ENCODE assay signal across 11 cellular contexts in genomic region chr17:63828936-63829335, GRCh38. TPM values are rescaled to one million over a fixed set of nuclear protein-coding genes. Genes with fewer than 3 reads are reported as not detected.
DNase-seq lines count a peak whose midpoint lies in the region; ATAC-seq and TF ChIP-seq lines count a peak whose summit lies in the region.
"Had no signal": no experiment of that assay in that cellular context is flagged by ENCODE, and none has a peak within 500 bp of the region (broad histone marks: within the 10 kb centered on the region; RNA-seq: fewer than 3 reads in every experiment).

No MANE protein-coding gene starts in this region.

- no peak for ATAC-seq in SK-N-SH treated with all-trans-retinoic acid at 6 μM for 48 hours
- ATAC-seq in psoas muscle = no peak
- no peak for ATAC-seq in HG02870 (IDR thresholded peaks at IDR 0.05; ENCODE audit: unreplicated experiment)

- H3K9ac ChIP-seq in SK-N-SH (no peak overlapping the region), MM.1S (ENCODE audit: low read length) (no peak overlapping the region)

- H3K4me2 ChIP-seq in SK-N-SH (peak overlapping the region; percentile 93), MM.1S (ENCODE audit: low read depth, low read length) (peak overlapping the region; percentile 77)

- H3F3A ChIP-seq in SK-N-SH (replicated peaks; ENCODE audit: insufficient read depth) (peaks cover 21% of the 10 kb centered on the region), MM.1S (ENCODE audit: insufficient read depth, low read length) (no peaks in the 10 kb centered on the region)

- no peak for TF ChIP-seq EP300 in SK-N-SH (IDR thresholded peaks at IDR 0.05; ENCODE audit: borderline replicate concordance in 1 of 2, low read depth in 1 of 2, low read length in 1 of 2)

- CTCF ChIA-PET in SK-N-SH (lab: Yijun Ruan, JAX) = interaction anchor here (1.0 to 7.4 kb wide), 8 partner anchors 11 to 403 kb away, joined by 3 to 96 read pairs (median 4); partner anchors contain the start of gene SMARCD2

- intact Hi-C loops in psoas muscle (cut with DNase I) = loop anchor here in 1 of 2 donors (5.0 kb wide), 1 partner anchor 678 kb away; the partner anchor contains the start of genes CEP95 and DDX5

- H3K4me3 ChIP-seq in SK-N-SH (ENCODE audit: low read depth in 2 of 2, low read length in 1 of 2) (peak overlapping the region; percentile 94 to 100; a peak in 3 of 4 replicates), MM.1S (ENCODE audit: low read length) (peak overlapping the region; percentile 88; the same call in 1 of the 2 replicates), coronary artery (peak overlapping the region; percentile 83), psoas muscle (peak overlapping the region; percentile 93)

- DNase-seq in SK-N-SH = no peak
- no peak for DNase-seq in MM.1S
- no peak for DNase-seq in coronary artery (ENCODE audit: low spot score)
- DNase-seq in psoas muscle = no peak
- no peak for DNase-seq in DMS79 treated with DMSO at 0.1 percent for 48 hours (lab: John Stamatoyannopoulos, UW)
- no peak for DNase-seq in ecto neural progenitor cell (ENCODE audit: low spot score)
- DNase-seq: 8988T, SW 1271 had no signal

- WGBS in SK-N-SH (ENCODE audit: low lambda C conversion rate) = 86% methylated on average over 3 of the region's 3 CpGs
- WGBS in psoas muscle, 3 donors = 82 to 91% (median 88%) methylated on average over 3 of the region's 3 CpGs

- H3K27ac ChIP-seq in SK-N-SH (ENCODE audit: low read depth in 2 of 2, low read length in 1 of 2) (peak overlapping the region in 1 of 2 experiments; percentile 99; a peak in 2 of 4 replicates), MM.1S (ENCODE audit: low read length) (no peak overlapping the region), coronary artery (no peak overlapping the region), psoas muscle (peak overlapping the region; percentile 19)

- no peak for TF ChIP-seq CTCF in SK-N-SH (IDR thresholded peaks at IDR 0.05)
- no peak for TF ChIP-seq CTCF in MM.1S (IDR thresholded peaks at IDR 0.05; ENCODE audit: low read length)
- TF ChIP-seq CTCF in coronary artery (IDR thresholded peaks at IDR 0.05) = no peak
- no peak for TF ChIP-seq CTCF in psoas muscle (IDR thresholded peaks at IDR 0.05)

- H3K79me2 ChIP-seq in SK-N-SH (ENCODE audit: insufficient read depth) (peaks cover 60% of the 10 kb centered on the region), MM.1S (ENCODE audit: low read length) (peaks cover 73% of the 10 kb centered on the region)

- H3K9me3 ChIP-seq in SK-N-SH = no peaks in the 10 kb centered on the region
- no peaks in the 10 kb centered on the region for H3K9me3 ChIP-seq in MM.1S (replicated peaks; ENCODE audit: insufficient read depth, low read length)
- no peaks in the 10 kb centered on the region for H3K9me3 ChIP-seq in psoas muscle

- H4K20me1 ChIP-seq in SK-N-SH (ENCODE audit: insufficient read depth) = 0 out of 2 replicates have a peak, but pooled peaks cover 8% of the 10 kb centered on the region
- no peaks in the 10 kb centered on the region for H4K20me1 ChIP-seq in MM.1S (ENCODE audit: insufficient read depth, low read length)

- POLR2A ChIA-PET in SK-N-SH (lab: Yijun Ruan, JAX) = interaction anchor here (1.6 to 9.1 kb wide), 2 partner anchors 12 to 397 kb away, joined by 3 to 108 read pairs; partner anchors contain the start of gene SMARCD2

- H3K9me2 ChIP-seq in SK-N-SH (no peaks in the 10 kb centered on the region), MM.1S (replicated peaks; ENCODE audit: insufficient read depth, low read length) (no peaks in the 10 kb centered on the region)

- H3K36me3 ChIP-seq in SK-N-SH (replicated peaks in 1 of 2; ENCODE audit: control insufficient read depth in 1 of 2, insufficient read depth in 2 of 2, low read length in 1 of 2) (peaks cover 70 to 79% of the 10 kb centered on the region in 2 experiments), MM.1S (replicated peaks; ENCODE audit: insufficient read depth, low read length) (peaks cover 7% of the 10 kb centered on the region; the same call in 1 of the 2 replicates), psoas muscle (ENCODE audit: insufficient read depth in 1 of 2, low read depth in 1 of 2) (peaks cover 33 to 79% of the 10 kb centered on the region in 2 donors)

- H3K27me3 ChIP-seq in SK-N-SH (ENCODE audit: insufficient read depth) (no peaks in the 10 kb centered on the region), MM.1S (replicated peaks; ENCODE audit: insufficient read depth, low read length) (no peaks in the 10 kb centered on the region), psoas muscle (ENCODE audit: insufficient read depth in 3 of 3, low read length in 2 of 3) (no peaks in the 10 kb centered on the region)

- H2AFZ ChIP-seq in SK-N-SH (ENCODE audit: low read depth) (no peak overlapping the region), MM.1S (ENCODE audit: low read length) (no peak overlapping the region)

- H3K4me1 ChIP-seq in SK-N-SH (ENCODE audit: control insufficient read depth in 1 of 2, insufficient read depth in 2 of 2, low read depth in 1 of 2, low read length in 1 of 2) (peaks cover 9 to 37% of the 10 kb centered on the region in 2 experiments; a peak in 2 of 4 replicates), MM.1S (ENCODE audit: low read length) (peaks cover 18% of the 10 kb centered on the region), psoas muscle (peaks cover 26% of the 10 kb centered on the region)

- TF ChIP-seq RAD21 in SK-N-SH (IDR thresholded peaks at IDR 0.05; ENCODE audit: low read length) = no peak

TF ChIP-seq in SK-N-SH, 30 proteins besides CTCF, POLR2A, EP300 and RAD21 (continues in another document):
- no peak for TF ChIP-seq FOXM1 (IDR thresholded peaks at IDR 0.05; ENCODE audit: low read depth)
- TF ChIP-seq CHD2 (IDR thresholded peaks at IDR 0.05; ENCODE audit: low read length, partially characterized antibody) = no peak
- no peak for TF ChIP-seq YY1 (IDR thresholded peaks at IDR 0.05; ENCODE audit: low read depth)

TF ChIP-seq in SK-N-SH treated with all-trans-retinoic acid at 6 μM for 48 hours, 23 proteins besides CTCF, POLR2A, EP300 and RAD21 (continues in another document):
- no peak for TF ChIP-seq ZNF565 (CRISPR knock-in tag; conservative IDR thresholded peaks at IDR 0.05; ENCODE audit: low read depth)
- no peak for TF ChIP-seq ARNTL (CRISPR knock-in tag; IDR thresholded peaks at IDR 0.05; ENCODE audit: borderline replicate concordance, low read depth)
- no peak for TF ChIP-seq ZNF70 (CRISPR knock-in tag; IDR thresholded peaks at IDR 0.05)
- TF ChIP-seq, protein P1, sequence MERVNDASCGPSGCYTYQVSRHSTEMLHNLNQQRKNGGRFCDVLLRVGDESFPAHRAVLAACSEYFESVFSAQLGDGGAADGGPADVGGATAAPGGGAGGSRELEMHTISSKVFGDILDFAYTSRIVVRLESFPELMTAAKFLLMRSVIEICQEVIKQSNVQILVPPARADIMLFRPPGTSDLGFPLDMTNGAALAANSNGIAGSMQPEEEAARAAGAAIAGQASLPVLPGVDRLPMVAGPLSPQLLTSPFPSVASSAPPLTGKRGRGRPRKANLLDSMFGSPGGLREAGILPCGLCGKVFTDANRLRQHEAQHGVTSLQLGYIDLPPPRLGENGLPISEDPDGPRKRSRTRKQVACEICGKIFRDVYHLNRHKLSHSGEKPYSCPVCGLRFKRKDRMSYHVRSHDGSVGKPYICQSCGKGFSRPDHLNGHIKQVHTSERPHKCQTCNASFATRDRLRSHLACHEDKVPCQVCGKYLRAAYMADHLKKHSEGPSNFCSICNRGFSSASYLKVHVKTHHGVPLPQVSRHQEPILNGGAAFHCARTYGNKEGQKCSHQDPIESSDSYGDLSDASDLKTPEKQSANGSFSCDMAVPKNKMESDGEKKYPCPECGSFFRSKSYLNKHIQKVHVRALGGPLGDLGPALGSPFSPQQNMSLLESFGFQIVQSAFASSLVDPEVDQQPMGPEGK (CRISPR knock-in tag; IDR thresholded peaks at IDR 0.05; ENCODE audit: borderline replicate concordance) = no peak
- TF ChIP-seq, protein P2, sequence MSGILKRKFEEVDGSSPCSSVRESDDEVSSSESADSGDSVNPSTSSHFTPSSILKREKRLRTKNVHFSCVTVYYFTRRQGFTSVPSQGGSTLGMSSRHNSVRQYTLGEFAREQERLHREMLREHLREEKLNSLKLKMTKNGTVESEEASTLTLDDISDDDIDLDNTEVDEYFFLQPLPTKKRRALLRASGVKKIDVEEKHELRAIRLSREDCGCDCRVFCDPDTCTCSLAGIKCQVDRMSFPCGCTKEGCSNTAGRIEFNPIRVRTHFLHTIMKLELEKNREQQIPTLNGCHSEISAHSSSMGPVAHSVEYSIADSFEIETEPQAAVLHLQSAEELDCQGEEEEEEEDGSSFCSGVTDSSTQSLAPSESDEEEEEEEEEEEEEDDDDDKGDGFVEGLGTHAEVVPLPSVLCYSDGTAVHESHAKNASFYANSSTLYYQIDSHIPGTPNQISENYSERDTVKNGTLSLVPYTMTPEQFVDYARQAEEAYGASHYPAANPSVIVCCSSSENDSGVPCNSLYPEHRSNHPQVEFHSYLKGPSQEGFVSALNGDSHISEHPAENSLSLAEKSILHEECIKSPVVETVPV (CRISPR knock-in tag; IDR thresholded peaks at IDR 0.05) = no peak
- TF ChIP-seq TOX (CRISPR knock-in tag; IDR thresholded peaks at IDR 0.05; ENCODE audit: borderline replicate concordance) = no peak
- TF ChIP-seq ZNF8 (CRISPR knock-in tag; IDR thresholded peaks at IDR 0.05) = no peak
- no peak for TF ChIP-seq ESRRG (CRISPR knock-in tag; IDR thresholded peaks at IDR 0.05)

RNA-seq across cellular contexts. Expression of gene FTSJ3, which starts 1.5 kb away (rescaled TPM):
- polyA plus RNA-seq in SK-N-SH (2012; rRNA removed) (148 and 180 TPM in 2 replicates), psoas muscle (10 to 100 TPM; 14.4 to 41.9 (median 41.0) TPM)
- 147 and 150 TPM in 2 replicates for polyA plus RNA-seq in SK-N-SH (2012; cell fraction: cytosol; rRNA removed)
- 242 and 303 TPM in 2 replicates for polyA plus RNA-seq in SK-N-SH (2012; cell fraction: nucleus; rRNA removed)
- total RNA-seq in psoas muscle = 10 to 100 TPM; 20.1 to 26.2 (median 24.8) TPM

RNA-seq across cellular contexts. Expression of gene PSMC5, which starts 1.7 kb away (rescaled TPM):
- polyA plus RNA-seq in SK-N-SH (2012; rRNA removed) (424 and 468 TPM in 2 replicates), psoas muscle (100 to 1,000 TPM; 269 to 380 (median 341) TPM)
- polyA plus RNA-seq in SK-N-SH (2012; cell fraction: cytosol; rRNA removed) = 441 and 497 TPM in 2 replicates
- polyA plus RNA-seq in SK-N-SH (2012; cell fraction: nucleus; rRNA removed) = 369 and 384 TPM in 2 replicates
- total RNA-seq in psoas muscle = 100 to 1,000 TPM; 147 to 224 (median 176) TPM

RNA-seq across cellular contexts. Expression of gene SMARCD2, which starts 13.5 kb away (rescaled TPM):
- polyA plus RNA-seq in SK-N-SH (2012; rRNA removed) (89.1 and 106 TPM in 2 replicates), psoas muscle (10 to 100 TPM; 12.1 to 15.4 (median 14.7) TPM)
- polyA plus RNA-seq in SK-N-SH (2012; cell fraction: cytosol; rRNA removed) = 62.3 and 82.2 TPM in 2 replicates
- 84.7 and 121 TPM in 2 replicates for polyA plus RNA-seq in SK-N-SH (2012; cell fraction: nucleus; rRNA removed)
- 10 to 100 TPM in 3 of 4 donors, 1 to 10 TPM in 1; 9.4 to 26.9 (median 18.4) TPM for total RNA-seq in psoas muscle

RNA-seq across cellular contexts. Expression of gene CSH2, which starts 44.5 kb away (rescaled TPM):
- polyA plus RNA-seq in SK-N-SH (2012; rRNA removed) = not detected in 2 replicates
- polyA plus RNA-seq in SK-N-SH (2012; cell fraction: cytosol; rRNA removed) = not detected in 2 replicates
- not detected in 2 replicates for polyA plus RNA-seq in SK-N-SH (2012; cell fraction: nucleus; rRNA removed)
- total RNA-seq in psoas muscle = not detected
- not detected for polyA plus RNA-seq in psoas muscle
- total RNA-seq: posterior vena cava had no signal

RNA-seq across cellular contexts. Expression of gene GH2, which starts 52.8 kb away (rescaled TPM):
- polyA plus RNA-seq in SK-N-SH (2012; rRNA removed) (not detected in 2 replicates), psoas muscle (not detected)
- polyA plus RNA-seq in SK-N-SH (2012; cell fraction: cytosol; rRNA removed) = not detected in 2 replicates
- polyA plus RNA-seq in SK-N-SH (2012; cell fraction: nucleus; rRNA removed) = not detected in 2 replicates
- not detected for total RNA-seq in psoas muscle
- total RNA-seq: posterior vena cava had no signal
